29 cellular contexts compared by ENCODE assay signal in the genomic region with DNA sequence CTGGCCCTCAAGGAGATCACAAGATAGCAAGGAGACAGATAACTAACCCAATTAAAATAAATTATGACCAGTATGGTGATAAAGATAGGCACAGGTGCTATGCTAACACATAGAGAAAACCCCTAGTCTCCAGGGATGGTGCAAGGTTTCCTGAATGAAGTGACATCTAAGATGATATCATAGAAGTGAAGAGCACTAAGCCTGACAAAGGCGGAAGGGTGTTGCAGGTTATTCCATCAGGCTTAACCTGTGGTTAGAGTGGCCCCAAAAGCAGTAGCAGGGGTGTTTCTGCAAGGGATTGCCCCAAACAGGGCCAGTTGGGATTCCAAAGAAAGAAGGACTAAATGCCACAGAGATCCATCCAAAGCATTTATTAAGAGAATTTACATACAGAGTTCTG.
"Had no signal": no experiment of that assay in that cellular context is flagged by ENCODE, and none has a peak within 500 bp of the region (broad histone marks: within the 10 kb centered on the region; RNA-seq: fewer than 3 reads in every experiment).

No MANE protein-coding gene starts in this region.

- H3K4me1 ChIP-seq: colonic mucosa, esophagus muscularis mucosa, esophagus squamous epithelium, foreskin keratinocyte, gastrocnemius medialis, gastroesophageal sphincter, heart left ventricle, heart right ventricle had no signal

- H3K4me3 ChIP-seq: colonic mucosa, coronary artery, dorsolateral prefrontal cortex, esophagus muscularis mucosa, esophagus squamous epithelium, gastrocnemius medialis, gastroesophageal sphincter, heart left ventricle, heart right ventricle, hepatocyte had no signal

- H2AFZ ChIP-seq: hepatocyte had no signal

- H3K27ac ChIP-seq: colonic mucosa, coronary artery, dorsolateral prefrontal cortex, epithelial cell of prostate, esophagus muscularis mucosa, esophagus squamous epithelium, foreskin keratinocyte, gastrocnemius medialis, gastroesophageal sphincter, heart left ventricle, heart right ventricle, hepatocyte had no signal

- DNase-seq: colonic mucosa; cortex of kidney; dermis blood vessel endothelial cell; dorsolateral prefrontal cortex; effector CD4-positive, alpha-beta T cell; effector CD8-positive, alpha-beta T cell; effector memory CD4-positive, alpha-beta T cell; effector memory CD8-positive, alpha-beta T cell; endodermal cell; erythroblast; esophagus squamous epithelium; foreskin fibroblast; foreskin keratinocyte; foreskin melanocyte; gastrocnemius medialis; glutamatergic neuron; head of caudate nucleus; heart left ventricle; heart right ventricle had no signal

- H3K4me1 Mint-ChIP-seq: endodermal cell had no signal

- ATAC-seq: effector memory CD8-positive, alpha-beta T cell; esophagus mucosa; foreskin keratinocyte; gastrocnemius medialis; gastroesophageal sphincter; heart left ventricle; heart right ventricle had no signal

- H3K27ac Mint-ChIP-seq: dendritic cell treated with granulocyte-macrophage colony-stimulating factor and Interleukin-4, amounts not matched to agents 40 ng/mL and 50 ng/mL, for 4 days; effector memory CD8-positive, alpha-beta T cell; endodermal cell had no signal

- FAIRE-seq: endometrium, endothelial cell of umbilical vein, frontal cortex had no signal

- H3K79me2 ChIP-seq: hepatocyte had no signal

- H3K4me3 Mint-ChIP-seq: dendritic cell treated with granulocyte-macrophage colony-stimulating factor and Interleukin-4, amounts not matched to agents 40 ng/mL and 50 ng/mL, for 4 days; effector memory CD8-positive, alpha-beta T cell; endodermal cell had no signal

- H3K27me3 Mint-ChIP-seq: dendritic cell treated with granulocyte-macrophage colony-stimulating factor and Interleukin-4, amounts not matched to agents 40 ng/mL and 50 ng/mL, for 4 days had no signal

- H3K36me3 ChIP-seq: colonic mucosa, esophagus muscularis mucosa, esophagus squamous epithelium, gastrocnemius medialis, gastroesophageal sphincter, heart left ventricle, heart right ventricle had no signal

- H3K27me3 ChIP-seq: colonic mucosa, esophagus muscularis mucosa, esophagus squamous epithelium, foreskin keratinocyte, gastrocnemius medialis, gastroesophageal sphincter, heart left ventricle, heart right ventricle, hepatocyte had no signal

- H3K9me3 Mint-ChIP-seq: dendritic cell treated with granulocyte-macrophage colony-stimulating factor and Interleukin-4, amounts not matched to agents 40 ng/mL and 50 ng/mL, for 4 days; effector memory CD8-positive, alpha-beta T cell had no signal

- H3K4me2 ChIP-seq: hepatocyte had no signal

- H3K9me3 ChIP-seq: colonic mucosa, esophagus muscularis mucosa, esophagus squamous epithelium, gastrocnemius medialis, gastroesophageal sphincter, heart left ventricle, heart right ventricle had no signal
